Comparison of ENCODE assay signal across 7 cellular contexts in genomic region chr1:110591956-110592355, GRCh38. TPM values are rescaled to one million over a fixed set of nuclear protein-coding genes. Genes with fewer than 3 reads are reported as not detected.
"Had no signal": no experiment of that assay in that cellular context is flagged by ENCODE, and none has a peak within 500 bp of the region (broad histone marks: within the 10 kb centered on the region; RNA-seq: fewer than 3 reads in every experiment).

No MANE protein-coding gene starts in this region.

- ATAC-seq: HCT116 had no signal

- DNase-seq: GM23248, GOT3, H7, HFFc6, IMR-90 had no signal

RNA-seq across cellular contexts. Expression of gene KCNA2, which starts 14.2 kb away (rescaled TPM):
- total RNA-seq: GM23248, HFFc6, HT-29, IMR-90 had no signal
